ENCODE assay signal across 8 cellular contexts in the genomic region with DNA sequence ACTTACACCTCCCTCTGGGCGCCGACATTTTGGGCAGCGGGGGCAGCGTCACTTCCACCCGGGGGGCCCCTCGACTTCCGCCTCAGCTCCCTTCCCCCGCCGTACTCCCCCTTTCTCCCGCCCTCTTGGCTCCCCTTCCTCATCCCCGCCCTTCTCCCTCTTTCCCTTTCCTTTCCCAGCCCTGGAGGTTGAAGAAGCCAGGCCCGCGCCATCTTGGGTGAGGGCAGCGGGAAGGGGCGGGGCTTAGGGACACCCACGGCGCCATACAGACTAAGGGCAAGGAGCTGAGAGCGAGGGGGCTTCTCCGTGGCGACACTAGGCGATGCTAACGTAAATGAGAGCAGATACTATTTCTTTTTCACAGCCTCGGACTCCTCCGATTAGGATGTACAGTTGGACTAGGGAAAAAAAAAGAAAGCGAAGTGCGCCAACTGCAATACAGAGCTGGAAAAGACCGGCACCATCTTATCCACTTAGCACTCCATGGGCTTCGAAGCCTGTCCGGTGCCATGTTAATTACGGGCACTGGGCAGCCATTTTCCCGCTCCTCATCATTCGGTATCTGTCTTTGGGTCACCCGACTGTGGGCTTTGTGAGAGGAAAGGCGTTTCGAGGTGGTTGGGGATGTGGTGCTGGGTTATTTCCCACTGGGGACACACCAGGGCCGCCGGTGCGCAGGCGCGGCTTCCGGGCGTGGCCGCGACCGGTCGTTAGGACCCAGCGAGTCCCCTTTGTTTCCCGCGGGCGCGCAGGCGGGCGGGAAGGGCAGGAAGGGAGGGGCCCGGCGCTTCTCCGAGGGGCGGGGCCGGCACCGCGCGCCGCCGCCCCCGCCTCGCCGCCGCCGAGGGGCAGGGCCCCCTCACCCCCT. TPM values are rescaled to one million over a fixed set of nuclear protein-coding genes. Genes with fewer than 3 reads are reported as not detected.
A peak's percentile ranks its signal among the peaks of the same experiment; 100 is the strongest.
DNase-seq lines count a peak whose midpoint lies in the region; ATAC-seq, FAIRE-seq and TF ChIP-seq lines count a peak whose summit lies in the region.

A gene with protein sequence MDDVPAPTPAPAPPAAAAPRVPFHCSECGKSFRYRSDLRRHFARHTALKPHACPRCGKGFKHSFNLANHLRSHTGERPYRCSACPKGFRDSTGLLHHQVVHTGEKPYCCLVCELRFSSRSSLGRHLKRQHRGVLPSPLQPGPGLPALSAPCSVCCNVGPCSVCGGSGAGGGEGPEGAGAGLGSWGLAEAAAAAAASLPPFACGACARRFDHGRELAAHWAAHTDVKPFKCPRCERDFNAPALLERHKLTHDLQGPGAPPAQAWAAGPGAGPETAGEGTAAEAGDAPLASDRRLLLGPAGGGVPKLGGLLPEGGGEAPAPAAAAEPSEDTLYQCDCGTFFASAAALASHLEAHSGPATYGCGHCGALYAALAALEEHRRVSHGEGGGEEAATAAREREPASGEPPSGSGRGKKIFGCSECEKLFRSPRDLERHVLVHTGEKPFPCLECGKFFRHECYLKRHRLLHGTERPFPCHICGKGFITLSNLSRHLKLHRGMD (minus strand): TSS at position 50 of the 868 bp plus-strand sequence. CDS start 1,652 bp downstream, outside the sequence.
A gene with protein sequence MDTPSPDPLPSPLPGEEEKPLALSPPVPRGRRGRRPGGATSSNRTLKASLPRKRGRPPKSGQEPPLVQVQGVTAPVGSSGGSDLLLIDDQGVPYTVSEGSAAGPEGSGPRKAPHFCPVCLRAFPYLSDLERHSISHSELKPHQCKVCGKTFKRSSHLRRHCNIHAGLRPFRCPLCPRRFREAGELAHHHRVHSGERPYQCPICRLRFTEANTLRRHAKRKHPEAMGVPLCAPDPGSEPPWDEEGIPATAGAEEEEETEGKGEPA (plus strand): TSS at position 821 of the 868 bp plus-strand sequence. CDS start 1,825 bp downstream, outside the sequence.

- peak; percentile 86 for DNase-seq in COLO829 (ENCODE audit: low spot score)
- peak; percentile 96 for DNase-seq in NT2/D1 (ENCODE audit: low read depth, low spot score)
- DNase-seq in activated CD8-positive, alpha-beta memory T cell treated with anti-CD3 and anti-CD28 coated beads for 48 hours (ENCODE audit: low read depth in 2 of 3, low spot score in 2 of 3) = peak; percentile 87 to 90 (median 88)
- DNase-seq in H1 (ENCODE audit: low read depth in 1 of 2, low spot score in 2 of 2) = peak; percentile 93 to 97
- DNase-seq in mesenteric fat pad (ENCODE audit: low spot score) = peak; percentile 97
- DNase-seq in stimulated activated CD8-positive, alpha-beta memory T cell treated with anti-CD3 and anti-CD28 coated beads, Interleukin-15, amount 100 ng/mL, for 1 hour (ENCODE audit: low read depth) = peak; percentile 89

- H2AK5ac ChIP-seq in H1 (ENCODE audit: low read depth, low read length) = peak within 1 kb of the TSS; percentile 16; the same call in 1 of the 2 replicates

- peak within 1 kb of the TSS; percentile 98 for H2BK5ac ChIP-seq in H1 (ENCODE audit: low read depth, low read length)

- FAIRE-seq in H1 (lab: Jason Lieb, UNC) = no peak

- peak within 1 kb of the TSS; percentile 100; the same call in 1 of the 2 replicates for H4K8ac ChIP-seq in H1 (ENCODE audit: extremely low read depth, insufficient read depth, low read length)

- H4K91ac ChIP-seq in H1 (replicated peaks; ENCODE audit: insufficient read length, low read length) = peak within 1 kb of the TSS; percentile 100

- H3K4me1 ChIP-seq in HUES48 (ENCODE audit: control insufficient read depth, insufficient read depth, low read length) (peaks cover 13% of the 10 kb centered on the region), NT2/D1 (ENCODE audit: insufficient read depth, insufficient read length) (no peaks in the 10 kb centered on the region), H1 (replicated peaks in 1 of 4; ENCODE audit: control insufficient read depth in 3 of 4, insufficient read depth in 4 of 4, low read length in 3 of 4) (peaks cover 0 to 14% (median 8%) of the 10 kb centered on the region in 4 experiments; a peak in 5 of 7 replicates)

- POLR2A ChIA-PET in H1 (lab: Charles Lee; ENCODE audit: partially characterized antibody) = interaction anchor here (0.6 to 3.7 kb wide), 42 partner anchors 10 to 1790 kb away, joined by 3 to 42 read pairs (median 4); a partner anchor contains a TSS

- H3K4me2 ChIP-seq in H1 (ENCODE audit: insufficient read depth in 1 of 2, low read depth in 2 of 2, low read length in 2 of 2) = peak within 1 kb of the TSS; percentile 90 to 95

- no peak within 1 kb of the TSS for H3K23ac ChIP-seq in H1 (ENCODE audit: insufficient read length)

- H3K14ac ChIP-seq in H1 (ENCODE audit: insufficient read length) = no peak within 1 kb of the TSS

- peaks cover 3% of the 10 kb centered on the region for H3K79me1 ChIP-seq in H1 (ENCODE audit: low read depth, low read length)

- peaks cover 0 to 3% of the 10 kb centered on the region in 2 experiments; a peak in 2 of 4 replicates for H3K79me2 ChIP-seq in H1 (ENCODE audit: control insufficient read depth in 1 of 2, insufficient read depth in 2 of 2, low read length in 2 of 2)

- peak; percentile 52 for ATAC-seq in GM21381 (IDR thresholded peaks at IDR 0.05; ENCODE audit: unreplicated experiment)

- no peak for TF ChIP-seq CTCF in H1 (IDR thresholded peaks at IDR 0.05; ENCODE audit: control extremely low read depth in 1 of 3, insufficient read depth in 1 of 3, low read depth in 1 of 3, low read length in 3 of 3)

- peaks cover 12% of the 10 kb centered on the region for H3K23me2 ChIP-seq in H1 (ENCODE audit: low read depth, low read length)

- H3K56ac ChIP-seq in H1 (replicated peaks; ENCODE audit: insufficient read length, low read depth, low read length) = peak within 1 kb of the TSS; percentile 98

- peak within 1 kb of the TSS; percentile 99 for H2BK120ac ChIP-seq in H1 (replicated peaks; ENCODE audit: low read depth, low read length)

- CTCF ChIA-PET in H1 (lab: Charles Lee; ENCODE audit: partially characterized antibody) = interaction anchor here (0.6 to 2.7 kb wide), 6 partner anchors 12 to 155 kb away, joined by 3 to 12 read pairs (median 3); no protein-coding TSS in a partner anchor

- H2BK15ac ChIP-seq in H1 (ENCODE audit: low read length) = peak within 1 kb of the TSS; percentile 95; the same call in 1 of the 2 replicates

- H3K36me3 ChIP-seq in HUES48 (ENCODE audit: control insufficient read depth, insufficient read depth, low read length) (peaks cover 24% of the 10 kb centered on the region), NT2/D1 (ENCODE audit: insufficient read depth, insufficient read length, low read length) (peaks cover 29% of the 10 kb centered on the region), H1 (ENCODE audit: control insufficient read depth in 2 of 4, insufficient read depth in 4 of 4, low read length in 3 of 4) (peaks cover 0 to 10% (median 8%) of the 10 kb centered on the region in 4 experiments; a peak in 3 of 8 replicates)

- H3K9me3 ChIP-seq in HUES48 (ENCODE audit: control insufficient read depth, insufficient read depth, low read length) (no peaks in the 10 kb centered on the region), NT2/D1 (ENCODE audit: insufficient read depth, low read length) (no peaks in the 10 kb centered on the region), H1 (ENCODE audit: insufficient read depth in 2 of 2, low read depth in 1 of 2, low read length in 1 of 2) (no peaks in the 10 kb centered on the region)

- peak within 1 kb of the TSS; percentile 89 for H2BK12ac ChIP-seq in H1 (ENCODE audit: low read depth, low read length)

- no peak for TF ChIP-seq RAD21 in H1 (IDR thresholded peaks at IDR 0.05 in 1 of 2, conservative IDR thresholded peaks at IDR 0.05 in 1 of 2; ENCODE audit: low read depth in 2 of 2, low read length in 2 of 2)

- peak within 1 kb of the TSS; percentile 93 for H3K4ac ChIP-seq in H1 (replicated peaks; ENCODE audit: insufficient read length, low read depth, low read length)

- peak within 1 kb of the TSS; percentile 92 for H4K5ac ChIP-seq in H1 (ENCODE audit: insufficient read length, low read depth, low read length)

- H3K4me3 ChIP-seq in HUES48 (ENCODE audit: low read depth, low read length) (peak within 1 kb of the TSS; percentile 91), NT2/D1 (ENCODE audit: insufficient read length, low read depth) (peak within 1 kb of the TSS; percentile 75), H1 (ENCODE audit: extremely low read depth in 1 of 4, insufficient read depth in 2 of 4, low read depth in 3 of 4, low read length in 4 of 4) (peak within 1 kb of the TSS; percentile 78 to 95 (median 86))

- peak in 1 of 2 experiments; percentile 81; a peak in 2 of 3 replicates for TF ChIP-seq POLR2A in H1 (IDR thresholded peaks at IDR 0.05; ENCODE audit: control extremely low read depth in 1 of 2, low read depth in 2 of 2, low read length in 2 of 2)

- H3K9ac ChIP-seq in HUES48 (ENCODE audit: low read depth, low read length) (peak within 1 kb of the TSS; percentile 95), NT2/D1 (ENCODE audit: insufficient read length, low read depth) (peak within 1 kb of the TSS; percentile 97), H1 (replicated peaks in 1 of 4; ENCODE audit: extremely low read depth in 1 of 4, low read depth in 3 of 4, low read length in 3 of 4) (peak within 1 kb of the TSS; percentile 95 to 100 (median 100))

- peaks cover 0 to 3% of the 10 kb centered on the region in 2 experiments for H4K20me1 ChIP-seq in H1 (replicated peaks in 1 of 2; ENCODE audit: control insufficient read depth in 1 of 2, insufficient read depth in 2 of 2, low read length in 2 of 2)

- H3K27me3 ChIP-seq in HUES48 (ENCODE audit: control insufficient read depth, insufficient read depth, low read length) (no peaks in the 10 kb centered on the region), NT2/D1 (ENCODE audit: insufficient read depth, insufficient read length) (no peaks in the 10 kb centered on the region), H1 (replicated peaks in 1 of 4; ENCODE audit: control insufficient read depth in 3 of 4, extremely low read depth in 1 of 4, insufficient read depth in 3 of 4, low read length in 3 of 4) (no peaks in the 10 kb centered on the region)

- H3K18ac ChIP-seq in H1 (ENCODE audit: extremely low read depth, low read length) = peak within 1 kb of the TSS; percentile 97

- peak within 1 kb of the TSS; percentile 66; the same call in 1 of the 2 replicates for H2BK20ac ChIP-seq in H1 (ENCODE audit: low read length)

- H3K27ac ChIP-seq in HUES48 (ENCODE audit: low read depth, low read length) = peak within 1 kb of the TSS; percentile 100
- peak within 1 kb of the TSS; percentile 100 for H3K27ac ChIP-seq in H1 (ENCODE audit: low read depth, low read length)

- WGBS in H1 (ENCODE audit: extremely low coverage in 1 of 2, insufficient coverage in 1 of 2, insufficient read length in 1 of 2, insufficient replicate concordance in 2 of 2, low coverage in 1 of 2, low lambda C conversion rate in 2 of 2, missing lambda C conversion rate in 1 of 2), 2 experiments = 2% methylated on average over 24 of the region's 68 CpGs; no CpG with 5 or more reads in 1 of the 2 experiments

- 0 out of 3 replicates have a peak, but pooled peaks of 1 of the 2 experiments have one; percentile 41 for TF ChIP-seq EP300 in H1 (IDR thresholded peaks at IDR 0.05; ENCODE audit: borderline replicate concordance in 1 of 2, low read depth in 2 of 2, low read length in 2 of 2)

- H2AFZ ChIP-seq in H1 (ENCODE audit: low read length) = peak within 1 kb of the TSS; percentile 76; the same call in 1 of the 2 replicates

RNA-seq across cellular contexts. Expression of the first gene that starts in this region (rescaled TPM):
- 17.6 and 18.5 TPM in 2 replicates for total RNA-seq in H1 (2021; fragmentation: NEBNext Ultra II Directional; extraction: Animal tissue kit (Norgen Biotek cat#: 25700))
- 9.1 and 13.0 TPM in 2 replicates for polyA plus RNA-seq in H1 (2011; rRNA removed)
- 9.1 TPM for polyA plus RNA-seq in H1 (2011; cell fraction: cytosol; rRNA removed)
- polyA plus RNA-seq in H1 (2011; cell fraction: nucleus; rRNA removed) = 14.5 TPM
- 12.0 to 16.3 TPM (median 15.0 TPM) in 4 replicates for polyA plus RNA-seq in H1 (2012, experiment 1 of 2)
- 12.9 TPM for polyA plus RNA-seq in H1 (2012, experiment 2 of 2)
- polyA plus RNA-seq in H1 (2013, experiment 1 of 2) = 11.5 TPM
- polyA plus RNA-seq in H1 (2013, experiment 2 of 2) = 11.4 TPM
- polyA minus RNA-seq in H1 (2011; rRNA and poly(A)+ RNA removed) = 4.7 and 6.3 TPM in 2 replicates
- polyA minus RNA-seq in H1 (2011; cell fraction: cytosol; rRNA and poly(A)+ RNA removed) = 7.6 TPM
- 6.5 TPM for polyA minus RNA-seq in H1 (2011; cell fraction: nucleus; rRNA and poly(A)+ RNA removed)
- total RNA-seq in mesenteric fat pad = 12.8 TPM

RNA-seq across cellular contexts. Expression of the second gene that starts in this region (rescaled TPM):
- 4.7 and 5.4 TPM in 2 replicates for total RNA-seq in H1 (2021; fragmentation: NEBNext Ultra II Directional; extraction: Animal tissue kit (Norgen Biotek cat#: 25700))
- 4.4 and 7.0 TPM in 2 replicates for polyA plus RNA-seq in H1 (2011; rRNA removed)
- polyA plus RNA-seq in H1 (2011; cell fraction: cytosol; rRNA removed) = 3.9 TPM
- polyA plus RNA-seq in H1 (2011; cell fraction: nucleus; rRNA removed) = 7.3 TPM
- 1.3 to 4.2 TPM (median 3.6 TPM) in 4 replicates for polyA plus RNA-seq in H1 (2012, experiment 1 of 2)
- polyA plus RNA-seq in H1 (2012, experiment 2 of 2) = 2.7 TPM
- polyA plus RNA-seq in H1 (2013, experiment 1 of 2) = 2.8 TPM
- polyA plus RNA-seq in H1 (2013, experiment 2 of 2) = 3.4 TPM
- 0.73 and 0.79 TPM in 2 replicates for polyA minus RNA-seq in H1 (2011; rRNA and poly(A)+ RNA removed)
- polyA minus RNA-seq in H1 (2011; cell fraction: cytosol; rRNA and poly(A)+ RNA removed) = 4.3 TPM
- polyA minus RNA-seq in H1 (2011; cell fraction: nucleus; rRNA and poly(A)+ RNA removed) = 6.0 TPM
- 19.1 TPM for total RNA-seq in mesenteric fat pad

Comparison
In these comparisons a context has a peak if more than half of its experiments do, and no peak if none do; other contexts are left out.
1. Peak in every context shown above with its lines: DNase-seq, ATAC-seq, H3K4me3 ChIP-seq and H3K27ac ChIP-seq.